In genomic region chr22:33875316-33875715, GRCh38 we compare ENCODE assay signal across 17 cellular contexts. TPM values are rescaled to one million over a fixed set of nuclear protein-coding genes. Genes with fewer than 3 reads are reported as not detected.
DNase-seq lines count a peak whose midpoint lies in the region; ATAC-seq and TF ChIP-seq lines count a peak whose summit lies in the region.
"Had no signal": no experiment of that assay in that cellular context is flagged by ENCODE, and none has a peak within 500 bp of the region (broad histone marks: within the 10 kb centered on the region; RNA-seq: fewer than 3 reads in every experiment).

No MANE protein-coding gene starts in this region.

- WGBS in H9 (ENCODE audit: extremely low coverage, insufficient read length, low lambda C conversion rate), result no CpG with 5 or more reads among the region's 6 CpGs

- no peak overlapping the region for H4K8ac ChIP-seq in H9 (replicated peaks; ENCODE audit: insufficient read length, low read depth, low read length)

- peaks cover 37 to 62% of the 10 kb centered on the region in 2 experiments for H3K4me1 Mint-ChIP-seq in H9

- H3K36me3 ChIP-seq in gastrocnemius medialis, result no peaks in the 10 kb centered on the region

- no peak overlapping the region for H3T11ph ChIP-seq in H9 (ENCODE audit: low read length)

- no peak overlapping the region for H4K5ac ChIP-seq in H9 (ENCODE audit: insufficient read length, low read depth, low read length)

- peak; percentile 42 for ATAC-seq in Right ventricle myocardium inferior
- peak; percentile 33 for ATAC-seq in left lobe of liver
- peak; percentile 67 to 87 for ATAC-seq in gastrocnemius medialis
- ATAC-seq in HG02973 (IDR thresholded peaks at IDR 0.05; ENCODE audit: unreplicated experiment), result no peak
- ATAC-seq in GM18511 (IDR thresholded peaks at IDR 0.05; ENCODE audit: unreplicated experiment), result no peak
- no peak for ATAC-seq in HG03025 (IDR thresholded peaks at IDR 0.05; ENCODE audit: low FRiP score, unreplicated experiment)
- ATAC-seq: A549 had no signal

- peak overlapping the region; percentile 25 to 41 (median 31) for H3K4me3 ChIP-seq in gastrocnemius medialis
- H3K4me3 ChIP-seq: A549 had no signal

- no peak for TF ChIP-seq CTCF in H9 (conservative IDR thresholded peaks at IDR 0.05)
- TF ChIP-seq CTCF in gastrocnemius medialis (IDR thresholded peaks at IDR 0.05 in 4 of 5, conservative IDR thresholded peaks at IDR 0.05 in 1 of 5), result no peak

- H3K79me1 ChIP-seq in H9 (ENCODE audit: insufficient read depth, low read depth, low read length, poor library complexity, severe bottlenecking), result no peaks in the 10 kb centered on the region

- no peaks in the 10 kb centered on the region for H3K9me3 Mint-ChIP-seq in H9

- peak overlapping the region; percentile 23; the same call in 1 of the 2 replicates for H3K14ac ChIP-seq in H9 (ENCODE audit: insufficient read depth, low read length)

- H3K36me3 Mint-ChIP-seq in H9 (ENCODE audit: insufficient read depth in 1 of 3, low read depth in 3 of 3), result no peaks in the 10 kb centered on the region; a peak in 1 of 7 replicates

- no peaks in the 10 kb centered on the region for H3K27me3 ChIP-seq in H9 (ENCODE audit: insufficient read depth, low read length)
- H3K27me3 ChIP-seq in gastrocnemius medialis, result no peaks in the 10 kb centered on the region

- no peaks in the 10 kb centered on the region for H3K9me3 ChIP-seq in H9 (ENCODE audit: control insufficient read depth, low read depth, low read length)
- no peaks in the 10 kb centered on the region for H3K9me3 ChIP-seq in gastrocnemius medialis
- H3K9me3 ChIP-seq: A549, SK-N-SH had no signal

- H2AK5ac ChIP-seq in H9 (ENCODE audit: insufficient read length, low read length), result no peak overlapping the region

- no peak overlapping the region for H2BK20ac ChIP-seq in H9 (ENCODE audit: low read depth, low read length, poor library complexity, severe bottlenecking)

- no peak overlapping the region for H3K23ac ChIP-seq in H9 (ENCODE audit: insufficient read length, low read depth, low read length)

- H2BK12ac ChIP-seq in H9 (ENCODE audit: insufficient read length, low read depth, low read length), result no peak overlapping the region

- no peak overlapping the region for H3K18ac ChIP-seq in H9 (ENCODE audit: insufficient read length, low read depth, low read length)

- H3K27ac Mint-ChIP-seq in H9, result no peak overlapping the region

- H3K27me3 Mint-ChIP-seq in H9 (ENCODE audit: low read depth), result no peaks in the 10 kb centered on the region

- H3K4me2 ChIP-seq in H9 (ENCODE audit: insufficient read depth, insufficient read length, low read length), result no peak overlapping the region
- H3K4me2 ChIP-seq: A549, SK-N-SH had no signal

- no peaks in the 10 kb centered on the region for H3K23me2 ChIP-seq in H9 (ENCODE audit: insufficient read length, low read depth, low read length, poor library complexity, severe bottlenecking)

- H3K79me2 ChIP-seq in H9 (ENCODE audit: insufficient read depth, low read length), result peaks cover 42% of the 10 kb centered on the region; the same call in 1 of the 2 replicates

- H3K27ac ChIP-seq in H9 (ENCODE audit: insufficient read length, low read depth, low read length), result no peak overlapping the region
- peak overlapping the region; percentile 84 to 88 (median 86) for H3K27ac ChIP-seq in gastrocnemius medialis
- H3K27ac ChIP-seq: A549, C4-2B had no signal

- H4K20me1 ChIP-seq in H9 (ENCODE audit: control insufficient read depth, insufficient read depth, insufficient read length), result no peaks in the 10 kb centered on the region

- no peak overlapping the region for H3K9ac ChIP-seq in H9 (ENCODE audit: extremely low read depth, insufficient read length, low read length)
- H3K9ac ChIP-seq: SK-N-SH had no signal

- TF ChIP-seq POLR2A in gastrocnemius medialis (IDR thresholded peaks at IDR 0.05), result peak in 1 of 2 donors; percentile 28

- no peak overlapping the region for H3K56ac ChIP-seq in H9 (ENCODE audit: insufficient read length, low read depth, low read length)

- no peak overlapping the region for H3K4me3 Mint-ChIP-seq in H9

- no peak for DNase-seq in H9
- no peak for DNase-seq in Right ventricle myocardium inferior (ENCODE audit: missing footprints)
- no peak for DNase-seq in left lobe of liver (ENCODE audit: low spot score)
- DNase-seq in gastrocnemius medialis, result peak; percentile 61 to 89
- no peak for DNase-seq in DMS79 (lab: John Stamatoyannopoulos, UW)
- DNase-seq: GF-D8, KBM-7, NCI-H1436 treated with DMSO at 0.1 percent for 48 hours, NCI-H2029 treated with DMSO at 0.1 percent for 48 hours, NCI-H510A, NCI-H82, SK-N-SH had no signal

- H2BK120ac ChIP-seq in H9 (ENCODE audit: low read depth, low read length, poor library complexity, severe bottlenecking), result no peak overlapping the region

- in situ Hi-C loops in gastrocnemius medialis (cut with MboI; ENCODE audit: low sequenced_read_pairs in 4 of 4), result no loop called here

- H2AFZ ChIP-seq in H9 (ENCODE audit: low read length), result no peak overlapping the region

- H4K91ac ChIP-seq in H9 (ENCODE audit: insufficient read length, low read depth, low read length), result no peak overlapping the region

- intact Hi-C loops in Right ventricle myocardium inferior (cut with DNase I) (no loop called here), gastrocnemius medialis (cut with DNase I; ENCODE audit: low total_unique reads) (loop anchor here (2.0 kb wide), 1 partner anchor 45 kb away; the partner anchor contains the start of gene LARGE1)

- H2BK5ac ChIP-seq in H9 (ENCODE audit: insufficient read length, low read length), result no peak overlapping the region

- no peak overlapping the region for H3K4ac ChIP-seq in H9 (ENCODE audit: low read depth, low read length)

- H2BK15ac ChIP-seq in H9 (ENCODE audit: low read depth, low read length), result no peak overlapping the region

- peaks cover 8% of the 10 kb centered on the region; the same call in 1 of the 2 replicates for H3K4me1 ChIP-seq in H9 (ENCODE audit: insufficient read depth, low read length)
- H3K4me1 ChIP-seq in gastrocnemius medialis, result peaks cover 49 to 52% of the 10 kb centered on the region in 2 donors

RNA-seq across cellular contexts. Expression of gene LARGE1, which starts 45.0 kb away (rescaled TPM):
- 41.7 and 43.5 TPM in 2 replicates for total RNA-seq in H9 (2021)
- 152 TPM for total RNA-seq in Right ventricle myocardium inferior
- total RNA-seq in left lobe of liver, result 27.2 TPM
- 10 to 100 TPM; 48.5 to 91.0 (median 68.4) TPM for total RNA-seq in gastrocnemius medialis

Comparison
In these comparisons a context has a peak if more than half of its experiments do, and no peak if none do; other contexts are left out.
1. DNase-seq: peak in gastrocnemius medialis (2 of 2); none in H9 (single experiment), Right ventricle myocardium inferior (single experiment), left lobe of liver (single experiment) and DMS79 (single experiment).
2. ATAC-seq: peak in Right ventricle myocardium inferior (single experiment), left lobe of liver (single experiment) and gastrocnemius medialis (2 of 2); none in HG02973 (single experiment), GM18511 (single experiment) and HG03025 (single experiment).